Comparison of ENCODE assay signal across 11 cellular contexts in the genomic region with DNA sequence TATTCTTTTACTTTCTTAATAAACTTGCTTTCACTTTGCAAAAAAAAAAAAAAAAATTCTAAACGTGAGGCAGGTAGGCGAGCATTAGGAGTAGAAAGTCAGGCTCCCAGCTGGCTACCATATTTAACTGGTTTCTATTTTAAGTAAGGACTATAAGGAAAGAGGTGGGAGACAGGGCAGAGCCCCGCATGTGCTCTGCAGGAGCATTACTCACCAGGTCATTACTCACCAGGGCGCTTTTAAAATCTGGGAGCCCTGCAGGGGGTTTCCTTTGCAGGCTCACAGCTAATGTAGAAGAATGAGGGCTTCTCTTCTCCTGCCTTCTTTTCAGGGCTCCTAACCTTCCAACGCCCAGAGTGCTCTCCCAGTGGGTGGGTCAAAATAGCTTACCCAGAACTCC. TPM values are rescaled to one million over a fixed set of nuclear protein-coding genes. Genes with fewer than 3 reads are reported as not detected.
DNase-seq lines count a peak whose midpoint lies in the region; FAIRE-seq and TF ChIP-seq lines count a peak whose summit lies in the region.
"Had no signal": no experiment of that assay in that cellular context is flagged by ENCODE, and none has a peak within 500 bp of the region (broad histone marks: within the 10 kb centered on the region; RNA-seq: fewer than 3 reads in every experiment).

No MANE protein-coding gene starts in this region.

- peak overlapping the region; percentile 77 for H3K4me2 ChIP-seq in astrocyte (ENCODE audit: low read length)

- H3K4me3 ChIP-seq in HUES48 (ENCODE audit: low read depth, low read length) (peak overlapping the region; percentile 14; the same call in 1 of the 2 replicates), astrocyte (ENCODE audit: insufficient read depth, low read depth, low read length) (no peak overlapping the region), sigmoid colon (no peak overlapping the region)
- H3K4me3 ChIP-seq: pancreas had no signal

- H3K9ac ChIP-seq in HUES48 (ENCODE audit: low read depth, low read length) (0 out of 2 replicates have a peak overlapping the region, but pooled peaks have one; percentile 26), astrocyte (ENCODE audit: low read length) (no peak overlapping the region)

- intact Hi-C loops in sigmoid colon (cut with DNase I): loop anchor here (10.0 kb wide), 1 partner anchor 163 kb away; no protein-coding TSS in a partner anchor

- no peak for TF ChIP-seq EP300 in sigmoid colon (IDR thresholded peaks at IDR 0.05)

- peaks cover 36% of the 10 kb centered on the region for H3K4me1 Mint-ChIP-seq in astrocyte (ENCODE audit: low read depth, unreplicated experiment)
- peaks cover 21% of the 10 kb centered on the region for H3K4me1 Mint-ChIP-seq in mesothelial cell of epicardium

- no peaks in the 10 kb centered on the region for H3K79me2 ChIP-seq in astrocyte (ENCODE audit: insufficient read depth, low read length)

- H3K4me3 Mint-ChIP-seq in astrocyte (ENCODE audit: unreplicated experiment) (no peak overlapping the region), mesothelial cell of epicardium (no peak overlapping the region)

- H3K27me3 ChIP-seq in HUES48 (ENCODE audit: control insufficient read depth, insufficient read depth, low read length) (no peaks in the 10 kb centered on the region), astrocyte (ENCODE audit: insufficient read depth, low read length) (no peaks in the 10 kb centered on the region), sigmoid colon (peaks cover 0 to 4% (median 0%) of the 10 kb centered on the region in 3 donors)
- H3K27me3 ChIP-seq: pancreas had no signal

- no peak for TF ChIP-seq POLR2A in sigmoid colon (IDR thresholded peaks at IDR 0.05)

- H3K27ac ChIP-seq in HUES48 (ENCODE audit: low read depth, low read length) (peak overlapping the region; percentile 58), astrocyte (ENCODE audit: low read depth, low read length) (peak overlapping the region; percentile 52), sigmoid colon (no peak overlapping the region)
- H3K27ac ChIP-seq: pancreas had no signal

- peak overlapping the region; percentile 20 for H2AFZ ChIP-seq in astrocyte (ENCODE audit: low read depth, low read length)

- no peaks in the 10 kb centered on the region for H3K27me3 Mint-ChIP-seq in astrocyte (ENCODE audit: low read depth, unreplicated experiment)
- H3K27me3 Mint-ChIP-seq in mesothelial cell of epicardium (ENCODE audit: low read depth): no peaks in the 10 kb centered on the region

- H4K20me1 ChIP-seq in astrocyte (ENCODE audit: insufficient read depth, low read length): no peaks in the 10 kb centered on the region

- H3K36me3 Mint-ChIP-seq in astrocyte (ENCODE audit: low read depth, unreplicated experiment): no peaks in the 10 kb centered on the region
- no peaks in the 10 kb centered on the region for H3K36me3 Mint-ChIP-seq in mesothelial cell of epicardium

- peaks cover 4% of the 10 kb centered on the region for H3K9me3 Mint-ChIP-seq in astrocyte (ENCODE audit: unreplicated experiment)
- H3K9me3 Mint-ChIP-seq in mesothelial cell of epicardium: no peaks in the 10 kb centered on the region

- H3K9me3 ChIP-seq in HUES48 (ENCODE audit: control insufficient read depth, insufficient read depth, low read length) (no peaks in the 10 kb centered on the region), astrocyte (ENCODE audit: insufficient read depth, low read depth, low read length) (no peaks in the 10 kb centered on the region), sigmoid colon (no peaks in the 10 kb centered on the region)
- H3K9me3 ChIP-seq: pancreas had no signal

- WGBS in sigmoid colon, 2 donors: 52 to 55% methylated on average over 5 of the region's 5 CpGs

- FAIRE-seq in astrocyte (lab: Jason Lieb, UNC): no peak
- FAIRE-seq: pancreas had no signal

- peak; percentile 65 for DNase-seq in ELF-1 (ENCODE audit: low read depth, low spot score)
- DNase-seq in astrocyte (ENCODE audit: low read depth): peak; percentile 73
- DNase-seq in mesothelial cell of epicardium (ENCODE audit: low spot score in 2 of 2, unreplicated experiment in 2 of 2): no peak
- no peak for DNase-seq in sigmoid colon
- no peak for DNase-seq in NCI-H446 treated with DMSO at 0.1 percent for 48 hours (lab: John Stamatoyannopoulos, UW)
- no peak for DNase-seq in COLO668 (lab: John Stamatoyannopoulos, UW; ENCODE audit: unreplicated experiment)
- DNase-seq: aorta, hippocampal formation, NCI-H526, pancreas had no signal

- H3K36me3 ChIP-seq in HUES48 (ENCODE audit: control insufficient read depth, insufficient read depth, low read length) (no peaks in the 10 kb centered on the region), astrocyte (ENCODE audit: insufficient read depth, low read length) (no peaks in the 10 kb centered on the region), sigmoid colon (no peaks in the 10 kb centered on the region)
- H3K36me3 ChIP-seq: pancreas had no signal

- peaks cover 27% of the 10 kb centered on the region for H3K4me1 ChIP-seq in HUES48 (ENCODE audit: control insufficient read depth, insufficient read depth, low read length)
- H3K4me1 ChIP-seq in astrocyte (ENCODE audit: insufficient read depth, low read length): peaks cover 40% of the 10 kb centered on the region
- peaks cover 0 to 21% (median 5%) of the 10 kb centered on the region in 4 donors for H3K4me1 ChIP-seq in sigmoid colon

- H3K27ac Mint-ChIP-seq in astrocyte (ENCODE audit: unreplicated experiment) (peak overlapping the region; percentile 72), mesothelial cell of epicardium (peak overlapping the region; percentile 47)

- TF ChIP-seq CTCF in astrocyte (IDR thresholded peaks at IDR 0.05; ENCODE audit: insufficient read depth, low read depth, low read length) (no peak), mesothelial cell of epicardium (IDR thresholded peaks at IDR 0.05; ENCODE audit: unreplicated experiment) (no peak), sigmoid colon (IDR thresholded peaks at IDR 0.05) (no peak)

RNA-seq across cellular contexts. Expression of a gene that starts 14.0 kb away (rescaled TPM):
- 2.4 and 2.7 TPM in 2 replicates for total RNA-seq in astrocyte
- total RNA-seq in mesothelial cell of epicardium: 1.3 to 2.7 TPM (median 2.5 TPM) in 3 replicates
- 1 to 10 TPM in 3 of 4 donors, under 1 TPM in 1; 0.28 to 2.9 (median 2.0) TPM for total RNA-seq in sigmoid colon
- 1 to 10 TPM; 1.6 to 4.5 (median 4.2) TPM for polyA plus RNA-seq in sigmoid colon

RNA-seq across cellular contexts. Expression of a gene that starts 18.4 kb away (rescaled TPM):
- total RNA-seq in astrocyte: 33.5 and 34.3 TPM in 2 replicates
- 21.4 to 23.2 TPM (median 22.5 TPM) in 3 replicates for total RNA-seq in mesothelial cell of epicardium
- total RNA-seq in sigmoid colon: 10 to 100 TPM; 12.6 to 20.9 (median 16.6) TPM
- 10 to 100 TPM in 1 of 3 donors, 1 to 10 TPM in 2; 5.8 to 14.3 (median 8.4) TPM for polyA plus RNA-seq in sigmoid colon

Comparison
In these comparisons a context has a peak if more than half of its experiments do, and no peak if none do; other contexts are left out.
1. DNase-seq: peak in ELF-1 (single experiment) and astrocyte (single experiment); none in mesothelial cell of epicardium (0 of 2), sigmoid colon (single experiment), NCI-H446 treated with DMSO at 0.1 percent for 48 hours (single experiment) and COLO668 (single experiment).
2. H3K27ac ChIP-seq: peak in HUES48 (single experiment) and astrocyte (single experiment); none in sigmoid colon (0 of 4).